1 cellular context compared by ENCODE assay signal in genomic region chr1:161177112-161177935, GRCh38.
A peak's percentile ranks its signal among the peaks of the same experiment; 100 is the strongest.
TF ChIP-seq lines count a peak whose summit lies in the region.

TSS of gene B4GALT3 (minus strand) at chr1:161177507. CDS start at chr1:161176060, 1,447 bp downstream.

TF ChIP-seq in HepG2, 621 proteins besides CTCF, POLR2A, EP300 and RAD21 (continued from another document and continues in another):
- TF ChIP-seq, protein P1, sequence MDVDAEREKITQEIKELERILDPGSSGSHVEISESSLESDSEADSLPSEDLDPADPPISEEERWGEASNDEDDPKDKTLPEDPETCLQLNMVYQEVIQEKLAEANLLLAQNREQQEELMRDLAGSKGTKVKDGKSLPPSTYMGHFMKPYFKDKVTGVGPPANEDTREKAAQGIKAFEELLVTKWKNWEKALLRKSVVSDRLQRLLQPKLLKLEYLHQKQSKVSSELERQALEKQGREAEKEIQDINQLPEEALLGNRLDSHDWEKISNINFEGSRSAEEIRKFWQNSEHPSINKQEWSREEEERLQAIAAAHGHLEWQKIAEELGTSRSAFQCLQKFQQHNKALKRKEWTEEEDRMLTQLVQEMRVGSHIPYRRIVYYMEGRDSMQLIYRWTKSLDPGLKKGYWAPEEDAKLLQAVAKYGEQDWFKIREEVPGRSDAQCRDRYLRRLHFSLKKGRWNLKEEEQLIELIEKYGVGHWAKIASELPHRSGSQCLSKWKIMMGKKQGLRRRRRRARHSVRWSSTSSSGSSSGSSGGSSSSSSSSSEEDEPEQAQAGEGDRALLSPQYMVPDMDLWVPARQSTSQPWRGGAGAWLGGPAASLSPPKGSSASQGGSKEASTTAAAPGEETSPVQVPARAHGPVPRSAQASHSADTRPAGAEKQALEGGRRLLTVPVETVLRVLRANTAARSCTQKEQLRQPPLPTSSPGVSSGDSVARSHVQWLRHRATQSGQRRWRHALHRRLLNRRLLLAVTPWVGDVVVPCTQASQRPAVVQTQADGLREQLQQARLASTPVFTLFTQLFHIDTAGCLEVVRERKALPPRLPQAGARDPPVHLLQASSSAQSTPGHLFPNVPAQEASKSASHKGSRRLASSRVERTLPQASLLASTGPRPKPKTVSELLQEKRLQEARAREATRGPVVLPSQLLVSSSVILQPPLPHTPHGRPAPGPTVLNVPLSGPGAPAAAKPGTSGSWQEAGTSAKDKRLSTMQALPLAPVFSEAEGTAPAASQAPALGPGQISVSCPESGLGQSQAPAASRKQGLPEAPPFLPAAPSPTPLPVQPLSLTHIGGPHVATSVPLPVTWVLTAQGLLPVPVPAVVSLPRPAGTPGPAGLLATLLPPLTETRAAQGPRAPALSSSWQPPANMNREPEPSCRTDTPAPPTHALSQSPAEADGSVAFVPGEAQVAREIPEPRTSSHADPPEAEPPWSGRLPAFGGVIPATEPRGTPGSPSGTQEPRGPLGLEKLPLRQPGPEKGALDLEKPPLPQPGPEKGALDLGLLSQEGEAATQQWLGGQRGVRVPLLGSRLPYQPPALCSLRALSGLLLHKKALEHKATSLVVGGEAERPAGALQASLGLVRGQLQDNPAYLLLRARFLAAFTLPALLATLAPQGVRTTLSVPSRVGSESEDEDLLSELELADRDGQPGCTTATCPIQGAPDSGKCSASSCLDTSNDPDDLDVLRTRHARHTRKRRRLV (CRISPR knock-in tag; IDR thresholded peaks at IDR 0.05) = peak; percentile 85; the same call in 1 of the 2 replicates
- TF ChIP-seq FOXK1 (CRISPR knock-in tag; IDR thresholded peaks at IDR 0.05; ENCODE audit: borderline replicate concordance, low read depth) (peak; percentile 23; the same call in 1 of the 2 replicates), ZNF839 (CRISPR knock-in tag; IDR thresholded peaks at IDR 0.05; ENCODE audit: borderline replicate concordance) (no peak; the same call in 1 of the 2 replicates), ZNF709 (CRISPR knock-in tag; IDR thresholded peaks at IDR 0.05) (peak; percentile 83), ZSCAN12 (CRISPR knock-in tag; IDR thresholded peaks at IDR 0.05) (no peak; the same call in 1 of the 2 replicates), PAXIP1 (CRISPR knock-in tag; conservative IDR thresholded peaks at IDR 0.05) (peak; percentile 38), GABPB1 (CRISPR knock-in tag; IDR thresholded peaks at IDR 0.05) (peak; percentile 85; the same call in 1 of the 2 replicates), SNAI1 (CRISPR knock-in tag; IDR thresholded peaks at IDR 0.05; ENCODE audit: borderline replicate concordance) (peak; percentile 98), HINFP (CRISPR knock-in tag; IDR thresholded peaks at IDR 0.05; ENCODE audit: low read depth) (peak; percentile 60; the same call in 1 of the 2 replicates), NFKB2 (CRISPR knock-in tag; IDR thresholded peaks at IDR 0.05; ENCODE audit: borderline replicate concordance) (peak; percentile 88; the same call in 1 of the 2 replicates), ZNF878 (CRISPR knock-in tag; IDR thresholded peaks at IDR 0.05) (peak; percentile 44; the same call in 1 of the 2 replicates), ZNF749 (CRISPR knock-in tag; IDR thresholded peaks at IDR 0.05; ENCODE audit: borderline replicate concordance) (0 out of 2 replicates have a peak, but pooled peaks have one; percentile 52), KMT2A (CRISPR knock-in tag; IDR thresholded peaks at IDR 0.05) (peak; percentile 69; the same call in 1 of the 2 replicates), GATA4 (IDR thresholded peaks at IDR 0.05; ENCODE audit: borderline replicate concordance, low read depth) (peak; percentile 59; the same call in 1 of the 2 replicates), ETV5 (CRISPR knock-in tag; IDR thresholded peaks at IDR 0.05; ENCODE audit: borderline replicate concordance) (0 out of 2 replicates have a peak, but pooled peaks have one; percentile 36), ZFP36L1 (CRISPR knock-in tag; IDR thresholded peaks at IDR 0.05) (no peak; the same call in 1 of the 2 replicates), TBX3 (IDR thresholded peaks at IDR 0.05; ENCODE audit: borderline replicate concordance) (0 out of 2 replicates have a peak, but pooled peaks have one; percentile 35), AGO2 (optimal IDR thresholded peaks at IDR 0.05; ENCODE audit: low read depth, low read length) (no peak), HCFC1 (IDR thresholded peaks at IDR 0.05; ENCODE audit: low read depth, low read length) (peak; percentile 49; the same call in 1 of the 2 replicates), ZSCAN20 (CRISPR knock-in tag; IDR thresholded peaks at IDR 0.05; ENCODE audit: borderline replicate concordance) (0 out of 2 replicates have a peak, but pooled peaks have one; percentile 41), KDM2A (CRISPR knock-in tag; IDR thresholded peaks at IDR 0.05; ENCODE audit: borderline replicate concordance, low read depth) (peak; percentile 87), XRCC5 (optimal IDR thresholded peaks at IDR 0.05; ENCODE audit: low read length) (no peak), POLR2G (IDR thresholded peaks at IDR 0.05; ENCODE audit: low read depth, low read length) (peak; percentile 95), ELF1 (CRISPR knock-in tag; IDR thresholded peaks at IDR 0.05) (0 out of 2 replicates have a peak, but pooled peaks have one; percentile 21), ZNF17 (CRISPR knock-in tag; IDR thresholded peaks at IDR 0.05) (no peak), PRPF4 (IDR thresholded peaks at IDR 0.05; ENCODE audit: low read depth, low read length, poor library complexity, severe bottlenecking) (no peak), JUN (CRISPR knock-in tag; IDR thresholded peaks at IDR 0.05) (peak; percentile 55), GZF1 (CRISPR knock-in tag; IDR thresholded peaks at IDR 0.05) (no peak), ZNF567 (CRISPR knock-in tag; IDR thresholded peaks at IDR 0.05; ENCODE audit: borderline replicate concordance) (no peak), ZNF30 (CRISPR knock-in tag; IDR thresholded peaks at IDR 0.05) (no peak), NRL (CRISPR knock-in tag; IDR thresholded peaks at IDR 0.05; ENCODE audit: borderline replicate concordance) (0 out of 2 replicates have a peak, but pooled peaks have one; percentile 77)
- TF ChIP-seq, protein P2, sequence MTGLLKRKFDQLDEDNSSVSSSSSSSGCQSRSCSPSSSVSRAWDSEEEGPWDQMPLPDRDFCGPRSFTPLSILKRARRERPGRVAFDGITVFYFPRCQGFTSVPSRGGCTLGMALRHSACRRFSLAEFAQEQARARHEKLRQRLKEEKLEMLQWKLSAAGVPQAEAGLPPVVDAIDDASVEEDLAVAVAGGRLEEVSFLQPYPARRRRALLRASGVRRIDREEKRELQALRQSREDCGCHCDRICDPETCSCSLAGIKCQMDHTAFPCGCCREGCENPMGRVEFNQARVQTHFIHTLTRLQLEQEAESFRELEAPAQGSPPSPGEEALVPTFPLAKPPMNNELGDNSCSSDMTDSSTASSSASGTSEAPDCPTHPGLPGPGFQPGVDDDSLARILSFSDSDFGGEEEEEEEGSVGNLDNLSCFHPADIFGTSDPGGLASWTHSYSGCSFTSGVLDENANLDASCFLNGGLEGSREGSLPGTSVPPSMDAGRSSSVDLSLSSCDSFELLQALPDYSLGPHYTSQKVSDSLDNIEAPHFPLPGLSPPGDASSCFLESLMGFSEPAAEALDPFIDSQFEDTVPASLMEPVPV (CRISPR knock-in tag; IDR thresholded peaks at IDR 0.05) = peak; percentile 86
- TF ChIP-seq, protein P3, sequence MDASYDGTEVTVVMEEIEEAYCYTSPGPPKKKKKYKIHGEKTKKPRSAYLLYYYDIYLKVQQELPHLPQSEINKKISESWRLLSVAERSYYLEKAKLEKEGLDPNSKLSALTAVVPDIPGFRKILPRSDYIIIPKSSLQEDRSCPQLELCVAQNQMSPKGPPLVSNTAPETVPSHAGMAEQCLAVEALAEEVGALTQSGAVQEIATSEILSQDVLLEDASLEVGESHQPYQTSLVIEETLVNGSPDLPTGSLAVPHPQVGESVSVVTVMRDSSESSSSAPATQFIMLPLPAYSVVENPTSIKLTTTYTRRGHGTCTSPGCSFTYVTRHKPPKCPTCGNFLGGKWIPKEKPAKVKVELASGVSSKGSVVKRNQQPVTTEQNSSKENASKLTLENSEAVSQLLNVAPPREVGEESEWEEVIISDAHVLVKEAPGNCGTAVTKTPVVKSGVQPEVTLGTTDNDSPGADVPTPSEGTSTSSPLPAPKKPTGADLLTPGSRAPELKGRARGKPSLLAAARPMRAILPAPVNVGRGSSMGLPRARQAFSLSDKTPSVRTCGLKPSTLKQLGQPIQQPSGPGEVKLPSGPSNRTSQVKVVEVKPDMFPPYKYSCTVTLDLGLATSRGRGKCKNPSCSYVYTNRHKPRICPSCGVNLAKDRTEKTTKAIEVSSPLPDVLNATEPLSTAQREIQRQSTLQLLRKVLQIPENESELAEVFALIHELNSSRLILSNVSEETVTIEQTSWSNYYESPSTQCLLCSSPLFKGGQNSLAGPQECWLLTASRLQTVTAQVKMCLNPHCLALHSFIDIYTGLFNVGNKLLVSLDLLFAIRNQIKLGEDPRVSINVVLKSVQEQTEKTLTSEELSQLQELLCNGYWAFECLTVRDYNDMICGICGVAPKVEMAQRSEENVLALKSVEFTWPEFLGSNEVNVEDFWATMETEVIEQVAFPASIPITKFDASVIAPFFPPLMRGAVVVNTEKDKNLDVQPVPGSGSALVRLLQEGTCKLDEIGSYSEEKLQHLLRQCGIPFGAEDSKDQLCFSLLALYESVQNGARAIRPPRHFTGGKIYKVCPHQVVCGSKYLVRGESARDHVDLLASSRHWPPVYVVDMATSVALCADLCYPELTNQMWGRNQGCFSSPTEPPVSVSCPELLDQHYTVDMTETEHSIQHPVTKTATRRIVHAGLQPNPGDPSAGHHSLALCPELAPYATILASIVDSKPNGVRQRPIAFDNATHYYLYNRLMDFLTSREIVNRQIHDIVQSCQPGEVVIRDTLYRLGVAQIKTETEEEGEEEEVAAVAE (CRISPR knock-in tag; IDR thresholded peaks at IDR 0.05; ENCODE audit: borderline replicate concordance) = peak; percentile 79
- TF ChIP-seq, protein P4, sequence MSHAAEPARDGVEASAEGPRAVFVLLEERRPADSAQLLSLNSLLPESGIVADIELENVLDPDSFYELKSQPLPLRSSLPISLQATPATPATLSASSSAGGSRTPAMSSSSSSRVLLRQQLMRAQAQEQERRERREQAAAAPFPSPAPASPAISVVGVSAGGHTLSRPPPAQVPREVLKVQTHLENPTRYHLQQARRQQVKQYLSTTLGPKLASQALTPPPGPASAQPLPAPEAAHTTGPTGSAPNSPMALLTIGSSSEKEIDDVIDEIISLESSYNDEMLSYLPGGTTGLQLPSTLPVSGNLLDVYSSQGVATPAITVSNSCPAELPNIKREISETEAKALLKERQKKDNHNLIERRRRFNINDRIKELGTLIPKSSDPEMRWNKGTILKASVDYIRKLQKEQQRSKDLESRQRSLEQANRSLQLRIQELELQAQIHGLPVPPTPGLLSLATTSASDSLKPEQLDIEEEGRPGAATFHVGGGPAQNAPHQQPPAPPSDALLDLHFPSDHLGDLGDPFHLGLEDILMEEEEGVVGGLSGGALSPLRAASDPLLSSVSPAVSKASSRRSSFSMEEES (CRISPR knock-in tag; IDR thresholded peaks at IDR 0.05) = peak; percentile 45; the same call in 1 of the 2 replicates
- TF ChIP-seq, protein P5, sequence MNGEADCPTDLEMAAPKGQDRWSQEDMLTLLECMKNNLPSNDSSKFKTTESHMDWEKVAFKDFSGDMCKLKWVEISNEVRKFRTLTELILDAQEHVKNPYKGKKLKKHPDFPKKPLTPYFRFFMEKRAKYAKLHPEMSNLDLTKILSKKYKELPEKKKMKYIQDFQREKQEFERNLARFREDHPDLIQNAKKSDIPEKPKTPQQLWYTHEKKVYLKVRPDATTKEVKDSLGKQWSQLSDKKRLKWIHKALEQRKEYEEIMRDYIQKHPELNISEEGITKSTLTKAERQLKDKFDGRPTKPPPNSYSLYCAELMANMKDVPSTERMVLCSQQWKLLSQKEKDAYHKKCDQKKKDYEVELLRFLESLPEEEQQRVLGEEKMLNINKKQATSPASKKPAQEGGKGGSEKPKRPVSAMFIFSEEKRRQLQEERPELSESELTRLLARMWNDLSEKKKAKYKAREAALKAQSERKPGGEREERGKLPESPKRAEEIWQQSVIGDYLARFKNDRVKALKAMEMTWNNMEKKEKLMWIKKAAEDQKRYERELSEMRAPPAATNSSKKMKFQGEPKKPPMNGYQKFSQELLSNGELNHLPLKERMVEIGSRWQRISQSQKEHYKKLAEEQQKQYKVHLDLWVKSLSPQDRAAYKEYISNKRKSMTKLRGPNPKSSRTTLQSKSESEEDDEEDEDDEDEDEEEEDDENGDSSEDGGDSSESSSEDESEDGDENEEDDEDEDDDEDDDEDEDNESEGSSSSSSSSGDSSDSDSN (CRISPR knock-in tag; IDR thresholded peaks at IDR 0.05) = peak; percentile 75
- TF ChIP-seq, protein P6, sequence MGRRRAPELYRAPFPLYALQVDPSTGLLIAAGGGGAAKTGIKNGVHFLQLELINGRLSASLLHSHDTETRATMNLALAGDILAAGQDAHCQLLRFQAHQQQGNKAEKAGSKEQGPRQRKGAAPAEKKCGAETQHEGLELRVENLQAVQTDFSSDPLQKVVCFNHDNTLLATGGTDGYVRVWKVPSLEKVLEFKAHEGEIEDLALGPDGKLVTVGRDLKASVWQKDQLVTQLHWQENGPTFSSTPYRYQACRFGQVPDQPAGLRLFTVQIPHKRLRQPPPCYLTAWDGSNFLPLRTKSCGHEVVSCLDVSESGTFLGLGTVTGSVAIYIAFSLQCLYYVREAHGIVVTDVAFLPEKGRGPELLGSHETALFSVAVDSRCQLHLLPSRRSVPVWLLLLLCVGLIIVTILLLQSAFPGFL (CRISPR knock-in tag; IDR thresholded peaks at IDR 0.05) = no peak
